9 cellular contexts compared by ENCODE assay signal in the genomic region with DNA sequence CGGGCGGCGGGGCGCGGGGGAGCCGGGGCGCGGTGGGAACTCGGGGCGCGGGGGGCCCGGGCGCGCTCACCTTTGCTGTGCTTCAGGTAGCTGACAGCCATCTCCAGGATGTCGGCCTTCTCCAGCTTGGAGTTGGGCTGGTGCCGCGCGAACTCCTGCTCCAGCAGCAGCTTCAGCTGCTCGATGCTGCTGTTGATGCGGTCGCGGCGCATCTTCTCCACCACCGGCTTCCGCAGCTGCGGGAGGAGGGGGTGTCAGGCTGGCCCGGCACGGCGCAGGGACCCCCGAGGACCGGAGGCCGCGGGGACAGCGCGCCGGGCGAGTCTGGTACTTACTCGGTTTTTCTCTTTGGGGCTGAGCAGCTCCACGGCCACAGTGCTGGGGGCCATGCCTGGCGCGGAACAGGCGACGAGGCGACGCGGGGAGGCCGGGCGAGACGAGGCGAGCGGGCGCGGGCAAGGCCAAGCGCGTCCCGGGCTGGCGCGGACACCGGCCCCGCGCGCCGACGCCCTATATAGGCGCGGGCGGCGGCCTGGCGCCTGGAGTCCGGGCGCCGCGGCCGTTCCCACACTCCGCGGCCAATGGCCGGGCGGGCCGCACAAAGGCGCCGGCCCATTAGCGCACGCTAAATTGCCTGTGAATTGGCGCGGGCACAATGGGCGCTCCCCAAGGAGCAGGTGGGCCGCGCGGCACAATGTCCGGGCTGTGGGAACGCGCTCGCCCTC. TPM values are rescaled to one million over a fixed set of nuclear protein-coding genes. Genes with fewer than 3 reads are reported as not detected.
DNase-seq lines count a peak whose midpoint lies in the region; ATAC-seq, FAIRE-seq and TF ChIP-seq lines count a peak whose summit lies in the region.
"Had no signal": no experiment of that assay in that cellular context is flagged by ENCODE, and none has a peak within 500 bp of the region (broad histone marks: within the 10 kb centered on the region; RNA-seq: fewer than 3 reads in every experiment).

TSS of gene HES5 (minus strand) at position 488 of the 725 bp plus-strand sequence. CDS start at position 389, 99 bp downstream.

- H3K56ac ChIP-seq in H1 (replicated peaks; ENCODE audit: insufficient read length, low read depth, low read length) = no peak within 1 kb of the TSS

- H2AK5ac ChIP-seq in H1 (ENCODE audit: low read depth, low read length) = no peak within 1 kb of the TSS

- H4K8ac ChIP-seq in H1 (ENCODE audit: extremely low read depth, insufficient read depth, low read length) = no peak within 1 kb of the TSS; the same call in 1 of the 2 replicates

- H3K27ac ChIP-seq in PC-9 (no peak within 1 kb of the TSS), H1 (ENCODE audit: low read depth, low read length) (no peak within 1 kb of the TSS)

- H3K4me3 ChIP-seq in PC-9 (no peak within 1 kb of the TSS), H1 (ENCODE audit: extremely low read depth in 1 of 4, insufficient read depth in 2 of 4, low read depth in 3 of 4, low read length in 4 of 4) (peak within 1 kb of the TSS in 3 of 4 experiments; percentile 11 to 58 (median 18); a peak in 3 of 8 replicates)

- no peak within 1 kb of the TSS for H4K5ac ChIP-seq in H1 (ENCODE audit: insufficient read length, low read depth, low read length)

- H3K36me3 ChIP-seq in PC-9 (ENCODE audit: low read depth) (no peaks in the 10 kb centered on the region), H1 (ENCODE audit: control insufficient read depth in 2 of 4, insufficient read depth in 4 of 4, low read length in 3 of 4) (no peaks in the 10 kb centered on the region)

- H3K18ac ChIP-seq in H1 (ENCODE audit: extremely low read depth, low read length) = peak within 1 kb of the TSS; percentile 48

- POLR2A ChIA-PET in PC-9 (lab: Charles Lee; ENCODE audit: unreplicated experiment) = no interaction called here
- POLR2A ChIA-PET in H1 (lab: Charles Lee; ENCODE audit: partially characterized antibody) = interaction anchor here (1.2 to 1.4 kb wide), 3 partner anchors 16 to 123 kb away, joined by 3 to 5 read pairs (median 3); no protein-coding TSS in a partner anchor

- 2% methylated on average over 62 of the region's 93 CpGs; no CpG with 5 or more reads in 1 of the 2 experiments for WGBS in H1 (ENCODE audit: extremely low coverage in 1 of 2, insufficient coverage in 1 of 2, insufficient read length in 1 of 2, insufficient replicate concordance in 2 of 2, low coverage in 1 of 2, low lambda C conversion rate in 2 of 2, missing lambda C conversion rate in 1 of 2), 2 experiments

- no peak within 1 kb of the TSS for H2BK5ac ChIP-seq in H1 (ENCODE audit: low read depth, low read length)

- no peak within 1 kb of the TSS for H2BK120ac ChIP-seq in H1 (replicated peaks; ENCODE audit: low read depth, low read length)

- CTCF ChIA-PET in PC-9 (lab: Charles Lee) (interaction anchor here (0.7 kb wide), 1 partner anchor 114 kb away, joined by 3 read pairs; no protein-coding TSS in a partner anchor), H1 (lab: Charles Lee; ENCODE audit: partially characterized antibody) (interaction anchor here (1.0 to 2.0 kb wide), 3 partner anchors 13 to 18 kb away, joined by 5 to 11 read pairs (median 5); no protein-coding TSS in a partner anchor)

- H4K20me1 ChIP-seq in PC-9 (ENCODE audit: insufficient read depth) (peaks cover 6% of the 10 kb centered on the region; the same call in 1 of the 2 replicates), H1 (replicated peaks in 1 of 2; ENCODE audit: control insufficient read depth in 1 of 2, insufficient read depth in 2 of 2, low read length in 2 of 2) (peaks cover 6 to 21% of the 10 kb centered on the region in 2 experiments)

- no peaks in the 10 kb centered on the region for H3K9me2 ChIP-seq in PC-9 (ENCODE audit: insufficient read depth)

- peak within 1 kb of the TSS; percentile 58 for H3K4me2 ChIP-seq in PC-9
- peak within 1 kb of the TSS; percentile 53 to 89 for H3K4me2 ChIP-seq in H1 (ENCODE audit: insufficient read depth in 1 of 2, low read depth in 2 of 2, low read length in 2 of 2)

- BruUV-seq in PC-9 (replicated peaks; lab: Mats Ljungman, UMichigan) = no TSS peak

- TF ChIP-seq CTCF in PC-9 (conservative IDR thresholded peaks at IDR 0.05) (no peak), H1 (IDR thresholded peaks at IDR 0.05; ENCODE audit: control extremely low read depth in 1 of 3, insufficient read depth in 1 of 3, low read depth in 1 of 3, low read length in 3 of 3) (no peak)

- H3K14ac ChIP-seq in H1 (ENCODE audit: insufficient read length) = no peak within 1 kb of the TSS

- H3K4me1 ChIP-seq in PC-9 (replicated peaks; ENCODE audit: insufficient read depth) = peaks cover 36% of the 10 kb centered on the region
- H3K4me1 ChIP-seq in H1 (replicated peaks in 1 of 4; ENCODE audit: control insufficient read depth in 3 of 4, insufficient read depth in 4 of 4, low read length in 3 of 4) = peaks cover 0 to 35% (median 23%) of the 10 kb centered on the region in 4 experiments; a peak in 6 of 7 replicates

- H3K27me3 ChIP-seq in PC-9 (ENCODE audit: insufficient read depth, low read depth) (peaks cover 21% of the 10 kb centered on the region), H1 (replicated peaks in 1 of 4; ENCODE audit: control insufficient read depth in 3 of 4, extremely low read depth in 1 of 4, insufficient read depth in 3 of 4, low read length in 3 of 4) (peaks cover 30 to 80% (median 71%) of the 10 kb centered on the region in 4 experiments)

- intact Hi-C loops in PC-9 (cut with micrococcal nuclease; ENCODE audit: unreplicated experiment) = loop anchor here (5.0 to 10.0 kb wide), 2 partner anchors 118 to 215 kb away; partner anchors contain the start of gene PEX10

- DNase-seq in Daoy (ENCODE audit: low read depth) (peak; percentile 49), PC-9 (no peak), H1 (ENCODE audit: low read depth in 1 of 2, low spot score in 2 of 2) (peak in 1 of 2 experiments; percentile 67), occipital lobe (lab: John Stamatoyannopoulos, UW) (no peak), MV-4-11 (lab: John Stamatoyannopoulos, UW) (no peak), GOT3 (lab: John Stamatoyannopoulos, UW) (no peak), NCI-H1048 (lab: John Stamatoyannopoulos, UW) (no peak)

- no peak within 1 kb of the TSS for H3K4ac ChIP-seq in H1 (replicated peaks; ENCODE audit: insufficient read length, low read depth, low read length)

- H3K79me1 ChIP-seq in H1 (ENCODE audit: low read depth, low read length) = peaks cover 5% of the 10 kb centered on the region

- no peak for ATAC-seq in GM18502 (IDR thresholded peaks at IDR 0.05; ENCODE audit: poor library complexity, unreplicated experiment)
- ATAC-seq: HCT116 had no signal

- H2AFZ ChIP-seq in PC-9 (no peak within 1 kb of the TSS), H1 (ENCODE audit: low read length) (no peak within 1 kb of the TSS)

- no peak for FAIRE-seq in H1 (lab: Jason Lieb, UNC)

- no peak within 1 kb of the TSS for H2BK20ac ChIP-seq in H1 (ENCODE audit: low read length)

- H4K91ac ChIP-seq in H1 (replicated peaks; ENCODE audit: insufficient read length, low read length) = no peak within 1 kb of the TSS

- no peak for TF ChIP-seq RAD21 in H1 (IDR thresholded peaks at IDR 0.05 in 1 of 2, conservative IDR thresholded peaks at IDR 0.05 in 1 of 2; ENCODE audit: low read depth in 2 of 2, low read length in 2 of 2)

- no peak for TF ChIP-seq EP300 in H1 (IDR thresholded peaks at IDR 0.05; ENCODE audit: borderline replicate concordance in 1 of 2, low read depth in 2 of 2, low read length in 2 of 2)

- peaks cover 6% of the 10 kb centered on the region; the same call in 1 of the 2 replicates for H3F3A ChIP-seq in PC-9 (ENCODE audit: insufficient read depth, low read depth)

- H2BK15ac ChIP-seq in H1 (ENCODE audit: low read length) = no peak within 1 kb of the TSS

- no peak for TF ChIP-seq POLR2A in H1 (IDR thresholded peaks at IDR 0.05; ENCODE audit: control extremely low read depth in 1 of 2, low read depth in 2 of 2, low read length in 2 of 2)

- H3K23me2 ChIP-seq in H1 (ENCODE audit: low read depth, low read length) = peaks cover 7% of the 10 kb centered on the region; the same call in 1 of the 2 replicates

- H3K9me3 ChIP-seq in PC-9 (ENCODE audit: insufficient read depth, low read depth) = no peaks in the 10 kb centered on the region
- no peaks in the 10 kb centered on the region for H3K9me3 ChIP-seq in H1 (ENCODE audit: insufficient read depth in 2 of 2, low read depth in 1 of 2, low read length in 1 of 2)

- H3K79me2 ChIP-seq in PC-9 (ENCODE audit: low read depth) (peaks cover 10% of the 10 kb centered on the region), H1 (ENCODE audit: control insufficient read depth in 1 of 2, insufficient read depth in 2 of 2, low read length in 2 of 2) (peaks cover 8 to 10% of the 10 kb centered on the region in 2 experiments)

- H3K9ac ChIP-seq in H1 (replicated peaks in 1 of 4; ENCODE audit: extremely low read depth in 1 of 4, low read depth in 3 of 4, low read length in 3 of 4) = no peak within 1 kb of the TSS

- H3K23ac ChIP-seq in H1 (ENCODE audit: insufficient read length) = no peak within 1 kb of the TSS

- 0 out of 2 replicates have a peak within 1 kb of the TSS, but pooled peaks have one; percentile 27 for H2BK12ac ChIP-seq in H1 (ENCODE audit: low read depth, low read length)

TF ChIP-seq in H1, 55 proteins besides CTCF, POLR2A, EP300 and RAD21:
- 0 out of 2 replicates have a peak, but pooled peaks have one; percentile 20 for TF ChIP-seq GABPA (IDR thresholded peaks at IDR 0.05; ENCODE audit: borderline replicate concordance, insufficient read depth, low read length)
- peak; percentile 65; the same call in 1 of the 2 replicates for TF ChIP-seq SUZ12 (IDR thresholded peaks at IDR 0.05; ENCODE audit: low read length)
- no peak for TF ChIP-seq BRCA1 (IDR thresholded peaks at IDR 0.05; ENCODE audit: low read depth, low read length)
- no peak for TF ChIP-seq CHD2 (IDR thresholded peaks at IDR 0.05; ENCODE audit: low read length)
- peak; percentile 80 for TF ChIP-seq EZH2 (IDR thresholded peaks at IDR 0.05; ENCODE audit: low read depth, low read length, severe bottlenecking)

RNA-seq across cellular contexts. Expression of gene HES5, which starts in this region (rescaled TPM):
- not detected in 2 replicates for total RNA-seq in Daoy (2014; rRNA removed; shearing (Covaris generic))
- total RNA-seq in PC-9 (2021) = not detected in 2 replicates
- total RNA-seq in H1 (2021; fragmentation: NEBNext Ultra II Directional; extraction: Animal tissue kit (Norgen Biotek cat#: 25700)) = 0.22 and 0.25 TPM in 2 replicates
- polyA plus RNA-seq in H1 (2011; rRNA removed) = 0.08 TPM in 1 of 2 replicates, not detected in the other
- 0.05 TPM for polyA plus RNA-seq in H1 (2011; cell fraction: cytosol; rRNA removed)
- polyA plus RNA-seq in H1 (2011; cell fraction: nucleus; rRNA removed) = 0.17 TPM
- polyA plus RNA-seq in H1 (2012, experiment 1 of 2) = 0.13 to 0.29 TPM in 2 of 4 replicates, not detected in the others
- 0.13 TPM for polyA plus RNA-seq in H1 (2012, experiment 2 of 2)
- 0.04 TPM for polyA plus RNA-seq in H1 (2013, experiment 1 of 2)
- 0.04 TPM for polyA plus RNA-seq in H1 (2013, experiment 2 of 2)
- 0.28 TPM in 1 of 2 replicates, not detected in the other for polyA minus RNA-seq in H1 (2011; rRNA and poly(A)+ RNA removed)
- not detected for polyA minus RNA-seq in H1 (2011; cell fraction: cytosol; rRNA and poly(A)+ RNA removed)
- polyA minus RNA-seq in H1 (2011; cell fraction: nucleus; rRNA and poly(A)+ RNA removed) = not detected
- total RNA-seq in occipital lobe = 25.4 TPM

Comparison
In these comparisons a context has a peak if more than half of its experiments do, and no peak if none do; other contexts are left out.
1. RNA of gene HES5 (total RNA-seq): 25.4 TPM in occipital lobe (single experiment); 0.22 to 0.25 TPM in H1, not detected in Daoy and not detected in PC-9; every median in the first group is over 10 times any median in the second.
2. Peak in DNase-seq in Daoy; RNA of the gene not detected or under 1 TPM.